1 cellular context compared by ENCODE assay signal in genomic region chr12:45203767-45204166, GRCh38.
A peak's percentile ranks its signal among the peaks of the same experiment; 100 is the strongest.
TF ChIP-seq lines count a peak whose summit lies in the region.

No MANE protein-coding gene starts in this region.

TF ChIP-seq in liver, 16 proteins besides CTCF, POLR2A, EP300 and RAD21 (continued from another document):
- TF ChIP-seq ATF3 (IDR thresholded peaks at IDR 0.05): no peak
- TF ChIP-seq FOXA1 (IDR thresholded peaks at IDR 0.05): no peak
- no peak for TF ChIP-seq GABPA (IDR thresholded peaks at IDR 0.05 in 1 of 2, conservative IDR thresholded peaks at IDR 0.05 in 1 of 2)
- TF ChIP-seq NR2F2 (IDR thresholded peaks at IDR 0.05): no peak
- TF ChIP-seq, protein P1, sequence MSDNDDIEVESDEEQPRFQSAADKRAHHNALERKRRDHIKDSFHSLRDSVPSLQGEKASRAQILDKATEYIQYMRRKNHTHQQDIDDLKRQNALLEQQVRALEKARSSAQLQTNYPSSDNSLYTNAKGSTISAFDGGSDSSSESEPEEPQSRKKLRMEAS (IDR thresholded peaks at IDR 0.05): peak; percentile 48
- TF ChIP-seq, protein P2, sequence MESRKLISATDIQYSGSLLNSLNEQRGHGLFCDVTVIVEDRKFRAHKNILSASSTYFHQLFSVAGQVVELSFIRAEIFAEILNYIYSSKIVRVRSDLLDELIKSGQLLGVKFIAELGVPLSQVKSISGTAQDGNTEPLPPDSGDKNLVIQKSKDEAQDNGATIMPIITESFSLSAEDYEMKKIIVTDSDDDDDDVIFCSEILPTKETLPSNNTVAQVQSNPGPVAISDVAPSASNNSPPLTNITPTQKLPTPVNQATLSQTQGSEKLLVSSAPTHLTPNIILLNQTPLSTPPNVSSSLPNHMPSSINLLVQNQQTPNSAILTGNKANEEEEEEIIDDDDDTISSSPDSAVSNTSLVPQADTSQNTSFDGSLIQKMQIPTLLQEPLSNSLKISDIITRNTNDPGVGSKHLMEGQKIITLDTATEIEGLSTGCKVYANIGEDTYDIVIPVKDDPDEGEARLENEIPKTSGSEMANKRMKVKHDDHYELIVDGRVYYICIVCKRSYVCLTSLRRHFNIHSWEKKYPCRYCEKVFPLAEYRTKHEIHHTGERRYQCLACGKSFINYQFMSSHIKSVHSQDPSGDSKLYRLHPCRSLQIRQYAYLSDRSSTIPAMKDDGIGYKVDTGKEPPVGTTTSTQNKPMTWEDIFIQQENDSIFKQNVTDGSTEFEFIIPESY (IDR thresholded peaks at IDR 0.05): peak; percentile 51
- TF ChIP-seq RXRA (IDR thresholded peaks at IDR 0.05): peak; percentile 46 to 82
- TF ChIP-seq SP1 (IDR thresholded peaks at IDR 0.05): peak; percentile 50
- no peak for TF ChIP-seq EGR1 (IDR thresholded peaks at IDR 0.05; ENCODE audit: low read depth in 2 of 2)
- TF ChIP-seq JUND (IDR thresholded peaks at IDR 0.05): peak in 1 of 2 donors; percentile 65
- TF ChIP-seq YY1 (IDR thresholded peaks at IDR 0.05): peak; percentile 63
- peak; percentile 80 to 93 for TF ChIP-seq HNF4A (conservative IDR thresholded peaks at IDR 0.05)
